ENCODE assay signal across 10 cellular contexts in genomic region chr17:79919164-79919585, GRCh38.
DNase-seq lines count a peak whose midpoint lies in the region; ATAC-seq and TF ChIP-seq lines count a peak whose summit lies in the region.
"Had no signal": no experiment of that assay in that cellular context is flagged by ENCODE, and none has a peak within 500 bp of the region (broad histone marks: within the 10 kb centered on the region; RNA-seq: fewer than 3 reads in every experiment).

No MANE protein-coding gene starts in this region.

- H3K4me3 ChIP-seq in Peyer's patch (peak overlapping the region in 2 of 4 donors; percentile 42 to 48), foreskin fibroblast (ENCODE audit: low read depth in 1 of 2, low read length in 2 of 2) (no peak overlapping the region), osteoblast (ENCODE audit: insufficient read depth, low read length) (peak overlapping the region; percentile 22)

- H3K27me3 Mint-ChIP-seq in stimulated activated memory B cell treated with anti-CD40 and anti-IgM and Interleukin-4, amounts not matched to agents 10 μg/mL and 1 μg/mL and 100 μg/mL, for 72 hours, result peaks cover 62% of the 10 kb centered on the region
- peaks cover 8% of the 10 kb centered on the region for H3K27me3 Mint-ChIP-seq in endothelial cell (ENCODE audit: unreplicated experiment)

- H3K36me3 ChIP-seq in Peyer's patch (no peaks in the 10 kb centered on the region), osteoblast (ENCODE audit: insufficient read depth, low read length) (no peaks in the 10 kb centered on the region)

- peak overlapping the region in 3 of 4 donors; percentile 71 to 86 (median 75) for H3K27ac ChIP-seq in Peyer's patch
- no peak overlapping the region for H3K27ac ChIP-seq in osteoblast (ENCODE audit: low read depth, low read length)

- H3K36me3 Mint-ChIP-seq in stimulated activated memory B cell treated with anti-CD40 and anti-IgM and Interleukin-4, amounts not matched to agents 10 μg/mL and 1 μg/mL and 100 μg/mL, for 72 hours, result no peaks in the 10 kb centered on the region
- H3K36me3 Mint-ChIP-seq in endothelial cell (ENCODE audit: low read depth, unreplicated experiment), result no peaks in the 10 kb centered on the region

- H3K27me3 ChIP-seq in Peyer's patch, result no peaks in the 10 kb centered on the region
- H3K27me3 ChIP-seq in osteoblast (ENCODE audit: insufficient read depth, low read length), result peaks cover 26% of the 10 kb centered on the region

- H3K4me1 ChIP-seq in Peyer's patch (peaks cover 0 to 48% (median 2%) of the 10 kb centered on the region in 4 donors), osteoblast (ENCODE audit: insufficient read depth, low read length) (peaks cover 12% of the 10 kb centered on the region)

- peak; percentile 85 to 88 for TF ChIP-seq POLR2A in Peyer's patch (IDR thresholded peaks at IDR 0.05)

- DNase-seq in C1 segment of cervical spinal cord (lab: John Stamatoyannopoulos, UW) (peak in 12 of 14 donors; percentile 73 to 94 (median 86)), Peyer's patch (peak in 2 of 3 donors; percentile 92 to 96), foreskin fibroblast (peak; percentile 44 to 72), osteoblast (ENCODE audit: insufficient read length, low spot score, missing footprints) (peak; percentile 97), endothelial cell (ENCODE audit: low spot score) (no peak)
- DNase-seq in stimulated activated naive CD8-positive, alpha-beta T cell treated with anti-CD3 and anti-CD28 coated beads, Interleukin-15, Interleukin-2, amounts not matched to agents 100 U/mL and 50 U/mL, for 24 hours, result no peak
- DNase-seq: DMS79, NCI-H1436 had no signal

- TF ChIP-seq CTCF in Peyer's patch (IDR thresholded peaks at IDR 0.05) (peak in 1 of 6 experiments; percentile 10), foreskin fibroblast (IDR thresholded peaks at IDR 0.05; ENCODE audit: low read depth, low read length) (no peak), osteoblast (IDR thresholded peaks at IDR 0.05; ENCODE audit: extremely low read depth, low read depth, low read length) (no peak), endothelial cell (IDR thresholded peaks at IDR 0.05; ENCODE audit: unreplicated experiment) (no peak)

- H3K79me2 ChIP-seq in osteoblast (ENCODE audit: insufficient read depth, low read length), result no peaks in the 10 kb centered on the region

- peaks cover 21% of the 10 kb centered on the region for H3K4me1 Mint-ChIP-seq in stimulated activated memory B cell treated with anti-CD40 and anti-IgM and Interleukin-4, amounts not matched to agents 10 μg/mL and 1 μg/mL and 100 μg/mL, for 72 hours
- no peaks in the 10 kb centered on the region for H3K4me1 Mint-ChIP-seq in endothelial cell (ENCODE audit: unreplicated experiment)

- peak overlapping the region; percentile 52 for H3K4me2 ChIP-seq in osteoblast (ENCODE audit: insufficient read depth, low read length)

- H3K4me3 Mint-ChIP-seq in stimulated activated memory B cell treated with anti-CD40 and anti-IgM and Interleukin-4, amounts not matched to agents 10 μg/mL and 1 μg/mL and 100 μg/mL, for 72 hours, result no peak overlapping the region
- H3K4me3 Mint-ChIP-seq in endothelial cell (ENCODE audit: unreplicated experiment), result no peak overlapping the region

- ATAC-seq in stimulated activated naive CD8-positive, alpha-beta T cell treated with anti-CD3 and anti-CD28 coated beads, Interleukin-15, Interleukin-2, amounts not matched to agents 100 U/mL and 50 U/mL, for 24 hours, result no peak
- ATAC-seq in HG02798 (IDR thresholded peaks at IDR 0.05; ENCODE audit: poor library complexity, unreplicated experiment), result no peak
- ATAC-seq in stimulated activated memory B cell treated with anti-CD40 and anti-IgM and Interleukin-4, amounts not matched to agents 10 μg/mL and 1 μg/mL and 100 μg/mL, for 72 hours, result no peak

- peaks cover 4% of the 10 kb centered on the region for H4K20me1 ChIP-seq in osteoblast (ENCODE audit: insufficient read depth, low read length)

- H3K9me3 Mint-ChIP-seq in stimulated activated memory B cell treated with anti-CD40 and anti-IgM and Interleukin-4, amounts not matched to agents 10 μg/mL and 1 μg/mL and 100 μg/mL, for 72 hours, result no peaks in the 10 kb centered on the region
- H3K9me3 Mint-ChIP-seq in endothelial cell (ENCODE audit: unreplicated experiment), result no peaks in the 10 kb centered on the region

- H3K27ac Mint-ChIP-seq in stimulated activated memory B cell treated with anti-CD40 and anti-IgM and Interleukin-4, amounts not matched to agents 10 μg/mL and 1 μg/mL and 100 μg/mL, for 72 hours, result no peak overlapping the region
- no peak overlapping the region for H3K27ac Mint-ChIP-seq in endothelial cell (ENCODE audit: unreplicated experiment)

- H2AFZ ChIP-seq in osteoblast (ENCODE audit: low read length), result peak overlapping the region; percentile 14

- no peaks in the 10 kb centered on the region for H3K9me3 ChIP-seq in Peyer's patch
- H3K9me3 ChIP-seq in osteoblast (ENCODE audit: low read depth, low read length), result no peaks in the 10 kb centered on the region

Comparison
In these comparisons a context has a peak if more than half of its experiments do, and no peak if none do; other contexts are left out.
1. DNase-seq: peak in C1 segment of cervical spinal cord (12 of 14), Peyer's patch (2 of 3), foreskin fibroblast (2 of 2) and osteoblast (single experiment); none in stimulated activated naive CD8-positive, alpha-beta T cell treated with anti-CD3 and anti-CD28 coated beads, Interleukin-15, Interleukin-2, amounts not matched to agents 100 U/mL and 50 U/mL, for 24 hours (single experiment) and endothelial cell (single experiment).